ENCODE assay signal across 8 cellular contexts in genomic region chr2:224442092-224442999, GRCh38. TPM values are rescaled to one million over a fixed set of nuclear protein-coding genes. Genes with fewer than 3 reads are reported as not detected.
DNase-seq lines count a peak whose midpoint lies in the region; ATAC-seq lines count a peak whose summit lies in the region.

No MANE protein-coding gene starts in this region.

- H3K9ac ChIP-seq in subcutaneous abdominal adipose tissue (ENCODE audit: low read length in 5 of 5) = peak overlapping the region in 3 of 5 donors; percentile 22 to 70 (median 66)

- peak overlapping the region; percentile 67 to 75 (median 70) for H3K4me3 ChIP-seq in subcutaneous abdominal adipose tissue (ENCODE audit: low read depth in 1 of 5, low read length in 5 of 5)

- no peak overlapping the region for H3K27ac ChIP-seq in subcutaneous abdominal adipose tissue (ENCODE audit: low read depth, low read length)

- no peaks in the 10 kb centered on the region for H3K36me3 ChIP-seq in subcutaneous abdominal adipose tissue (ENCODE audit: control insufficient read depth in 5 of 5, insufficient read depth in 5 of 5, low read length in 5 of 5)

- H3K4me1 ChIP-seq in subcutaneous abdominal adipose tissue (ENCODE audit: control insufficient read depth in 5 of 5, insufficient read depth in 5 of 5, low read length in 5 of 5) = peaks cover 0 to 12% (median 9%) of the 10 kb centered on the region in 5 donors

- peaks cover 16% of the 10 kb centered on the region for H3K4me1 Mint-ChIP-seq in activated T-cell treated with anti-CD3 and anti-CD28 coated beads, Interleukin-2, amount 50 U/mL, for 72 hours (ENCODE audit: low read depth)

- H3K27me3 ChIP-seq in subcutaneous abdominal adipose tissue (ENCODE audit: control insufficient read depth in 5 of 5, insufficient read depth in 4 of 5, low read length in 5 of 5) = no peaks in the 10 kb centered on the region

- peaks cover 0 to 6% of the 10 kb centered on the region in 2 donors for H3K36me3 Mint-ChIP-seq in activated T-cell treated with anti-CD3 and anti-CD28 coated beads, Interleukin-2, amount 50 U/mL, for 72 hours (ENCODE audit: insufficient read depth in 2 of 2)

- ATAC-seq in GM21619 (IDR thresholded peaks at IDR 0.05; ENCODE audit: unreplicated experiment) = peak; percentile 45
- ATAC-seq in activated T-cell treated with anti-CD3 and anti-CD28 coated beads, Interleukin-2, amount 50 U/mL, for 72 hours (replicated peaks in 1 of 2) = peak; percentile 53 to 60
- no peak for ATAC-seq in HG03196 (IDR thresholded peaks at IDR 0.05; ENCODE audit: unreplicated experiment)

- H3K27me3 Mint-ChIP-seq in activated T-cell treated with anti-CD3 and anti-CD28 coated beads, Interleukin-2, amount 50 U/mL, for 72 hours (ENCODE audit: low read depth) = peaks cover 58% of the 10 kb centered on the region

- H3K9me3 Mint-ChIP-seq in activated T-cell treated with anti-CD3 and anti-CD28 coated beads, Interleukin-2, amount 50 U/mL, for 72 hours = no peaks in the 10 kb centered on the region

- H3K9me3 ChIP-seq in subcutaneous abdominal adipose tissue (ENCODE audit: control insufficient read depth in 5 of 5, low read length in 5 of 5) = peaks cover 0 to 3% (median 0%) of the 10 kb centered on the region in 5 donors

- DNase-seq in DMS53 (lab: John Stamatoyannopoulos, UW) = peak; percentile 77
- peak; percentile 8 to 13 for DNase-seq in activated T-cell treated with anti-CD3 and anti-CD28 coated beads, Interleukin-2, amount 50 U/mL, for 72 hours
- peak; percentile 14 for DNase-seq in iPS-NIHi11 (ENCODE audit: low spot score)
- no peak for DNase-seq in D341Med (ENCODE audit: low spot score)
- DNase-seq in NCI-H1694 (lab: John Stamatoyannopoulos, UW) = no peak

- H3K4me3 Mint-ChIP-seq in activated T-cell treated with anti-CD3 and anti-CD28 coated beads, Interleukin-2, amount 50 U/mL, for 72 hours = peak overlapping the region; percentile 83 to 89

- H3K27ac Mint-ChIP-seq in activated T-cell treated with anti-CD3 and anti-CD28 coated beads, Interleukin-2, amount 50 U/mL, for 72 hours = peak overlapping the region; percentile 56

RNA-seq across cellular contexts. Expression of gene FAM124B, which starts 40.4 kb away (rescaled TPM):
- total RNA-seq in activated T-cell treated with anti-CD3 and anti-CD28 coated beads, Interleukin-2, amount 50 U/mL, for 72 hours = under 1 TPM; 0.31 to 0.32 TPM

Comparison
In these comparisons a context has a peak if more than half of its experiments do, and no peak if none do; other contexts are left out.
1. DNase-seq: peak in DMS53 (single experiment), activated T-cell treated with anti-CD3 and anti-CD28 coated beads, Interleukin-2, amount 50 U/mL, for 72 hours (2 of 2) and iPS-NIHi11 (single experiment); none in D341Med (single experiment) and NCI-H1694 (single experiment).